ENCODE assay signal across 6 cellular contexts in genomic region chr9:23651051-23651450, GRCh38.
"Had no signal": no experiment of that assay in that cellular context is flagged by ENCODE, and none has a peak within 500 bp of the region (broad histone marks: within the 10 kb centered on the region; RNA-seq: fewer than 3 reads in every experiment).

No MANE protein-coding gene starts in this region.

- H3K27ac Mint-ChIP-seq: IgD-negative memory B cell had no signal

- ATAC-seq: HepG2, K562 had no signal

- FAIRE-seq: HepG2, HTR-8/SVneo, K562 had no signal

- H3K4me3 ChIP-seq: K562 had no signal

- H3K36me3 Mint-ChIP-seq: IgD-negative memory B cell had no signal

- H3K27me3 Mint-ChIP-seq: IgD-negative memory B cell had no signal

- DNase-seq: IMR-90 had no signal

- H3K4me3 Mint-ChIP-seq: IgD-negative memory B cell had no signal

- H3K4me1 Mint-ChIP-seq: IgD-negative memory B cell had no signal

- H3K27ac ChIP-seq: HL-60 had no signal
